In the genomic region with DNA sequence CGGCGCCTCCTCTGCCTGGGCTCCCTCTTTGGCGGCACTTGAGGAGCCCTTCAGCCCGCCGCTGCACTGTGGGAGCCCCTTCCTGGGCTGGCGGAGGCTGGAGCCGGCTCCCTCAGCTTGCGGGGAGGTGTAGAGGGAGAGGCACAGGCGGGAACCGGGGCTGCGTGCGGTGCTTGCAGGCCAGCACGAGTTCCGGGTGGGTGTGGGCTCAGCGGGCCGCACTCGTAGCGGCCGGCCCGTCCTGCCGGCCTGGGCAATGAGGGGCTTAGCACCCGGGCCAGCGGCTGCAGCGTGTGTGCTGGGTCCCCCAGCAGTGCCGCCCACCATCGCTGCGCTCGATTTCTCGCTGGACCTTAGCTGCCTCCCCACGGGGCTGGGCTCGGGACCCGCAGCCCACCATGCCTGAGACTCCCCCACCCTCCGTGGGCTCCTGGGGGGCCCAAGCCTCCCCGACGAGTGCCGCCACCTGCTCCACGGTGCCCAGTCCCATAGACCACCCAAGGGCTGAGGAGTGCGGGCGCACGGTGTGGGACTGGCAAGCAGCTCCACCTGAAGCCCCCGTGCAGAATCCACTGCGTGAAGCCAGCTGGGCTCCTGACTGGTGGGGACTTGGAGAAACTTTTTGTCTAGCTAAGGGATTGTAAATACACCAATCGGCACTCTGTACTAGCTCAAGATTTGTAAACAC, we compare ENCODE assay signal across 16 cellular contexts.
DNase-seq lines count a peak whose midpoint lies in the region; ATAC-seq and TF ChIP-seq lines count a peak whose summit lies in the region.
"Had no signal": no experiment of that assay in that cellular context is flagged by ENCODE, and none has a peak within 500 bp of the region (broad histone marks: within the 10 kb centered on the region; RNA-seq: fewer than 3 reads in every experiment).

No MANE protein-coding gene starts in this region.

- H3K79me1 ChIP-seq in mesenchymal stem cell (replicated peaks; ENCODE audit: low read length, poor library complexity, severe bottlenecking), result no peaks in the 10 kb centered on the region

- WGBS in mesenchymal stem cell, result 91% methylated on average over 33 of the region's 43 CpGs

- H3K23ac ChIP-seq in mesenchymal stem cell (ENCODE audit: low read length in 2 of 2), result no peak overlapping the region

- H3K9me3 ChIP-seq in BLaER1 (peaks cover 18% of the 10 kb centered on the region), mesenchymal stem cell (ENCODE audit: control insufficient read depth, low read length) (no peaks in the 10 kb centered on the region), breast epithelium (no peaks in the 10 kb centered on the region)
- H3K9me3 ChIP-seq in CD4-positive, alpha-beta T cell (ENCODE audit: control insufficient read depth, low read length), result no peaks in the 10 kb centered on the region
- H3K9me3 ChIP-seq: gastroesophageal sphincter, right atrium auricular region, thoracic aorta had no signal

- intact Hi-C loops in CD4-positive, alpha-beta T cell (cut with DNase I, micrococcal nuclease), result no loop called here
- intact Hi-C loops in activated T-helper 1 cell treated with anti-CD3 and anti-CD28 coated beads, Interleukin-12 subunit alpha, Interleukin-12 subunit beta, Interleukin-2, Interleukin-4 antibody, amounts not matched to agents 30 ng/mL and 10 ng/mL and 1 ng/mL, durations not matched to agents 14 hours and 24 hours and 36 hours (cut with micrococcal nuclease), result loop anchor here (5.0 kb wide), 2 partner anchors 447 to 592 kb away; a partner anchor contains a TSS
- intact Hi-C loops in breast epithelium (cut with DNase I; ENCODE audit: low total_unique reads), result no loop called here

- H3K4me1 ChIP-seq in BLaER1 (peaks cover 81% of the 10 kb centered on the region), mesenchymal stem cell (ENCODE audit: control insufficient read depth, insufficient read depth, low read depth, low read length) (peaks cover 19% of the 10 kb centered on the region), breast epithelium (peaks cover 0 to 5% of the 10 kb centered on the region in 2 donors)

- no peak overlapping the region for H3K4me3 Mint-ChIP-seq in CD4-positive, alpha-beta T cell
- H3K4me3 Mint-ChIP-seq in activated T-helper 1 cell treated with anti-CD3 and anti-CD28 coated beads, Interleukin-12 subunit alpha, Interleukin-12 subunit beta, Interleukin-2, Interleukin-4 antibody, amounts not matched to agents 30 ng/mL and 10 ng/mL and 1 ng/mL, durations not matched to agents 14 hours and 24 hours and 36 hours, result peak overlapping the region; percentile 96

- H3K27me3 Mint-ChIP-seq in CD4-positive, alpha-beta T cell, result no peaks in the 10 kb centered on the region
- peaks cover 2% of the 10 kb centered on the region for H3K27me3 Mint-ChIP-seq in activated T-helper 1 cell treated with anti-CD3 and anti-CD28 coated beads, Interleukin-12 subunit alpha, Interleukin-12 subunit beta, Interleukin-2, Interleukin-4 antibody, amounts not matched to agents 30 ng/mL and 10 ng/mL and 1 ng/mL, durations not matched to agents 14 hours and 24 hours and 36 hours (ENCODE audit: insufficient read depth)

- no peak overlapping the region for H2BK12ac ChIP-seq in mesenchymal stem cell (ENCODE audit: low read length in 2 of 2)

- H2AK5ac ChIP-seq in mesenchymal stem cell (ENCODE audit: low read length, severe bottlenecking), result no peak overlapping the region

- peak overlapping the region; percentile 45; the same call in 1 of the 2 replicates for H3K27ac ChIP-seq in BLaER1
- no peak overlapping the region for H3K27ac ChIP-seq in CD4-positive, alpha-beta T cell (ENCODE audit: low read depth, low read length)
- peak overlapping the region; percentile 31 for H3K27ac ChIP-seq in mesenchymal stem cell (ENCODE audit: low read length, poor library complexity, severe bottlenecking)
- no peak overlapping the region for H3K27ac ChIP-seq in breast epithelium
- H3K27ac ChIP-seq: epithelial cell of prostate, PC-9, thoracic aorta had no signal

- in situ Hi-C loops in KBM-7 (cut with MboI; ENCODE audit: low pct_unique_long_range_greater_than_20kb, low sequenced_read_pairs), result no loop called here

- no peak for ATAC-seq in CD4-positive, alpha-beta T cell (ENCODE audit: poor library complexity)
- ATAC-seq: gastroesophageal sphincter had no signal

- H3K4ac ChIP-seq in mesenchymal stem cell (ENCODE audit: low read depth in 1 of 2, low read length in 2 of 2), result no peak overlapping the region

- no peak overlapping the region for H3K14ac ChIP-seq in mesenchymal stem cell (ENCODE audit: low read length in 2 of 2)

- H2BK15ac ChIP-seq in mesenchymal stem cell (ENCODE audit: low read depth, poor library complexity, severe bottlenecking), result no peak overlapping the region

- H3K4me1 Mint-ChIP-seq in CD4-positive, alpha-beta T cell (ENCODE audit: low read depth), result peaks cover 51% of the 10 kb centered on the region
- H3K4me1 Mint-ChIP-seq in activated T-helper 1 cell treated with anti-CD3 and anti-CD28 coated beads, Interleukin-12 subunit alpha, Interleukin-12 subunit beta, Interleukin-2, Interleukin-4 antibody, amounts not matched to agents 30 ng/mL and 10 ng/mL and 1 ng/mL, durations not matched to agents 14 hours and 24 hours and 36 hours (ENCODE audit: low read depth), result peaks cover 47% of the 10 kb centered on the region

- peaks cover 2% of the 10 kb centered on the region for H3K9me3 Mint-ChIP-seq in CD4-positive, alpha-beta T cell
- H3K9me3 Mint-ChIP-seq in activated T-helper 1 cell treated with anti-CD3 and anti-CD28 coated beads, Interleukin-12 subunit alpha, Interleukin-12 subunit beta, Interleukin-2, Interleukin-4 antibody, amounts not matched to agents 30 ng/mL and 10 ng/mL and 1 ng/mL, durations not matched to agents 14 hours and 24 hours and 36 hours, result no peaks in the 10 kb centered on the region

- H3K27ac Mint-ChIP-seq in CD4-positive, alpha-beta T cell, result peak overlapping the region; percentile 100
- H3K27ac Mint-ChIP-seq in activated T-helper 1 cell treated with anti-CD3 and anti-CD28 coated beads, Interleukin-12 subunit alpha, Interleukin-12 subunit beta, Interleukin-2, Interleukin-4 antibody, amounts not matched to agents 30 ng/mL and 10 ng/mL and 1 ng/mL, durations not matched to agents 14 hours and 24 hours and 36 hours, result peak overlapping the region; percentile 100

- POLR2A ChIA-PET in CD4-positive, alpha-beta T cell (lab: Charles Lee), result interaction anchor here (0.9 to 6.6 kb wide), 5 partner anchors 14 to 412 kb away, joined by 3 to 81 read pairs (median 8); a partner anchor contains a TSS

- H3K36me3 ChIP-seq in BLaER1, result no peaks in the 10 kb centered on the region
- H3K36me3 ChIP-seq in mesenchymal stem cell (ENCODE audit: control insufficient read depth in 1 of 2, insufficient read depth in 2 of 2, low read depth in 1 of 2, low read length in 2 of 2), result no peaks in the 10 kb centered on the region
- H3K36me3 ChIP-seq in breast epithelium, result no peaks in the 10 kb centered on the region
- H3K36me3 ChIP-seq: gastroesophageal sphincter, right atrium auricular region, thoracic aorta had no signal

- DNase-seq in CD4-positive, alpha-beta T cell, result no peak
- DNase-seq in activated T-helper 1 cell treated with anti-CD3 and anti-CD28 coated beads, Interleukin-12 subunit alpha, Interleukin-12 subunit beta, Interleukin-2, Interleukin-4 antibody, amounts not matched to agents 30 ng/mL and 10 ng/mL and 1 ng/mL, durations not matched to agents 14 hours and 24 hours and 36 hours (ENCODE audit: low spot score), result no peak
- DNase-seq in mesenchymal stem cell (no peak), AG08396 (ENCODE audit: low spot score) (no peak), KBM-7 (no peak), breast epithelium (ENCODE audit: low spot score in 2 of 2) (no peak), occipital lobe (lab: John Stamatoyannopoulos, UW) (no peak)
- DNase-seq: C1 segment of cervical spinal cord, NCI-H2081 treated with DMSO at 0.1 percent for 48 hours, NCI-H526 treated with DMSO at 0.1 percent for 48 hours, PC-9 had no signal

- no peak overlapping the region for H2AFZ ChIP-seq in mesenchymal stem cell (ENCODE audit: low read depth, low read length)
- H2AFZ ChIP-seq: PC-9 had no signal

- H3K9ac ChIP-seq in BLaER1 (no peak overlapping the region), mesenchymal stem cell (ENCODE audit: low read length) (no peak overlapping the region)

- H3K36me3 Mint-ChIP-seq in CD4-positive, alpha-beta T cell (ENCODE audit: low read depth), result peaks cover 9% of the 10 kb centered on the region
- H3K36me3 Mint-ChIP-seq in activated T-helper 1 cell treated with anti-CD3 and anti-CD28 coated beads, Interleukin-12 subunit alpha, Interleukin-12 subunit beta, Interleukin-2, Interleukin-4 antibody, amounts not matched to agents 30 ng/mL and 10 ng/mL and 1 ng/mL, durations not matched to agents 14 hours and 24 hours and 36 hours (ENCODE audit: low read depth), result peaks cover 22% of the 10 kb centered on the region

- no peak overlapping the region for H2BK120ac ChIP-seq in mesenchymal stem cell (ENCODE audit: low read depth, low read length)

- H3K18ac ChIP-seq in mesenchymal stem cell (ENCODE audit: low read depth in 1 of 2, low read length in 2 of 2), result no peak overlapping the region

- no peak overlapping the region for H4K8ac ChIP-seq in mesenchymal stem cell (ENCODE audit: low read length)

- peak overlapping the region; percentile 70; the same call in 1 of the 2 replicates for H3K4me3 ChIP-seq in BLaER1
- peak overlapping the region in 1 of 2 experiments; percentile 31 for H3K4me3 ChIP-seq in mesenchymal stem cell (ENCODE audit: insufficient read depth in 1 of 2, low read depth in 1 of 2, low read length in 2 of 2)
- H3K4me3 ChIP-seq in breast epithelium, result no peak overlapping the region
- H3K4me3 ChIP-seq: PC-9 had no signal

- TF ChIP-seq POLR2A in breast epithelium (IDR thresholded peaks at IDR 0.05), result no peak

- no peaks in the 10 kb centered on the region for H3K27me3 ChIP-seq in BLaER1
- H3K27me3 ChIP-seq in CD4-positive, alpha-beta T cell (ENCODE audit: control insufficient read depth, insufficient read depth, low read length), result no peaks in the 10 kb centered on the region
- H3K27me3 ChIP-seq in mesenchymal stem cell (ENCODE audit: control insufficient read depth in 1 of 2, insufficient read depth in 1 of 2, low read length in 2 of 2), result no peaks in the 10 kb centered on the region
- no peaks in the 10 kb centered on the region for H3K27me3 ChIP-seq in breast epithelium
- H3K27me3 ChIP-seq: gastroesophageal sphincter, right atrium auricular region had no signal

- no peak for TF ChIP-seq CTCF in CD4-positive, alpha-beta T cell (IDR thresholded peaks at IDR 0.05)
- TF ChIP-seq CTCF in breast epithelium (IDR thresholded peaks at IDR 0.05), result no peak

- H4K91ac ChIP-seq in mesenchymal stem cell (ENCODE audit: low read length), result no peak overlapping the region

- peaks cover 20% of the 10 kb centered on the region; the same call in 1 of the 2 replicates for H4K20me1 ChIP-seq in BLaER1

- CTCF ChIA-PET in CD4-positive, alpha-beta T cell (lab: Charles Lee), result interaction anchor here (1.1 to 1.3 kb wide), 3 partner anchors 41 to 78 kb away, joined by 4 to 7 read pairs (median 5); a partner anchor contains a TSS

- H3K4me2 ChIP-seq in BLaER1, result peak overlapping the region; percentile 88; the same call in 1 of the 2 replicates
- no peak overlapping the region for H3K4me2 ChIP-seq in mesenchymal stem cell (ENCODE audit: low read length, poor library complexity, severe bottlenecking)
- H3K4me2 ChIP-seq: PC-9 had no signal

- no peak overlapping the region for H2BK5ac ChIP-seq in mesenchymal stem cell (ENCODE audit: low read depth, low read length, poor library complexity, severe bottlenecking)

Comparison
In these comparisons a context has a peak if more than half of its experiments do, and no peak if none do; other contexts are left out.
1. H3K27ac ChIP-seq: peak in BLaER1 (single experiment) and mesenchymal stem cell (single experiment); none in CD4-positive, alpha-beta T cell (single experiment) and breast epithelium (0 of 2).